In the genomic region with DNA sequence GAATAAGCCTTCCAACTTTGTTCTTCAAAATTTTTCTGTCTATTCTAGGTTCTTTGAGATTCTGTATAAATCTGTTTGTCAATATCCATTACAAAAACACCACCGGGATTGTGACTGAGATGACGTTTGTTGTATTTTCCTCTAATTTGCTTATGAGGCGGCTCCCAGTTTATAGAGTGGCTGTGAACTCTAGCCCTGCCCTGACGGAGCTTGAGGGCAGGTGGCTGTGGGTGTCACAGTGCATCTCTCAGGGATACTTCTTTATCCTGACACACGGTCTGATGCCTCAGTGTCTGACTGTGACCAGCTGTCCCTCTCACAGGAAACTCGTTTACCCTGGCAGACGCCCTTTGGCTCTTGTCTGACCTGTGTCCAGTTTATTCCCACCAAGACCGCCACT, we compare ENCODE assay signal across 15 cellular contexts. TPM values are rescaled to one million over a fixed set of nuclear protein-coding genes. Genes with fewer than 3 reads are reported as not detected.
A peak's percentile ranks its signal among the peaks of the same experiment; 100 is the strongest.
DNase-seq lines count a peak whose midpoint lies in the region; ATAC-seq, FAIRE-seq and TF ChIP-seq lines count a peak whose summit lies in the region.
"Had no signal": no experiment of that assay in that cellular context is flagged by ENCODE, and none has a peak within 500 bp of the region (broad histone marks: within the 10 kb centered on the region; RNA-seq: fewer than 3 reads in every experiment).

No MANE protein-coding gene starts in this region.

- H3K4me2 ChIP-seq in keratinocyte (ENCODE audit: control insufficient read depth, extremely low read depth, insufficient read depth, low read depth, low read length), result no peak overlapping the region

- ATAC-seq in upper lobe of right lung, result no peak
- ATAC-seq: GM12878 had no signal

- H3K4me1 ChIP-seq in keratinocyte (ENCODE audit: control insufficient read depth, extremely low read depth, insufficient read depth, low read length), result peaks cover 20% of the 10 kb centered on the region
- H3K4me1 ChIP-seq in upper lobe of right lung, result no peaks in the 10 kb centered on the region

- H3K4me1 Mint-ChIP-seq in activated T-helper 1 cell treated with anti-CD3 and anti-CD28 coated beads, Interleukin-12 subunit alpha, Interleukin-12 subunit beta, Interleukin-2, Interleukin-4 antibody, amounts not matched to agents 30 ng/mL and 10 ng/mL and 1 ng/mL, durations not matched to agents 14 hours and 24 hours and 36 hours (ENCODE audit: low read depth), result no peaks in the 10 kb centered on the region
- H3K4me1 Mint-ChIP-seq in activated CD4-positive, alpha-beta T cell treated with anti-CD3 and anti-CD28 coated beads, Interleukin-2, amount 10 ng/mL, durations not matched to agents 7 days and 5 days, result peaks cover 4% of the 10 kb centered on the region
- H3K4me1 Mint-ChIP-seq: CD4-positive, CD25-positive, alpha-beta regulatory T cell had no signal

- H4K20me1 ChIP-seq in keratinocyte (ENCODE audit: control insufficient read depth, extremely low read depth, insufficient read depth, low read length), result no peaks in the 10 kb centered on the region
- H4K20me1 ChIP-seq: BLaER1 treated with 17β-estradiol and CSF1 and Interleukin-3, amounts not matched to agents 10 nM and 100 nM had no signal

- H3K9me3 ChIP-seq in keratinocyte (ENCODE audit: control insufficient read depth, low read depth, low read length), result no peaks in the 10 kb centered on the region
- no peaks in the 10 kb centered on the region for H3K9me3 ChIP-seq in upper lobe of right lung

- no peak overlapping the region for H3K9ac ChIP-seq in keratinocyte (ENCODE audit: control insufficient read depth, extremely low read depth, insufficient read depth, low read length)
- H3K9ac ChIP-seq: BLaER1 treated with 17β-estradiol and CSF1 and Interleukin-3, amounts not matched to agents 10 nM and 100 nM; GM23248 had no signal

- H3K27ac Mint-ChIP-seq in activated T-helper 1 cell treated with anti-CD3 and anti-CD28 coated beads, Interleukin-12 subunit alpha, Interleukin-12 subunit beta, Interleukin-2, Interleukin-4 antibody, amounts not matched to agents 30 ng/mL and 10 ng/mL and 1 ng/mL, durations not matched to agents 14 hours and 24 hours and 36 hours, result peak overlapping the region; percentile 36
- H3K27ac Mint-ChIP-seq in activated CD4-positive, alpha-beta T cell treated with anti-CD3 and anti-CD28 coated beads, Interleukin-2, amount 10 ng/mL, durations not matched to agents 7 days and 5 days, result no peak overlapping the region
- H3K27ac Mint-ChIP-seq: CD4-positive, CD25-positive, alpha-beta regulatory T cell had no signal

- H3K9me1 ChIP-seq in keratinocyte (ENCODE audit: control insufficient read depth, extremely low read depth, insufficient read depth, low read length), result no peaks in the 10 kb centered on the region

- DNase-seq in HTR-8/SVneo (ENCODE audit: insufficient read length, low spot score) (no peak), keratinocyte (ENCODE audit: low read depth, low spot score) (no peak), upper lobe of right lung (peak; percentile 15), occipital lobe (lab: John Stamatoyannopoulos, UW) (no peak), COR-L47 (lab: John Stamatoyannopoulos, UW) (no peak)
- DNase-seq in activated T-helper 1 cell treated with anti-CD3 and anti-CD28 coated beads, Interleukin-12 subunit alpha, Interleukin-12 subunit beta, Interleukin-2, Interleukin-4 antibody, amounts not matched to agents 30 ng/mL and 10 ng/mL and 1 ng/mL, durations not matched to agents 14 hours and 24 hours and 36 hours (ENCODE audit: low spot score), result no peak
- no peak for DNase-seq in activated CD4-positive, alpha-beta T cell treated with anti-CD3 and anti-CD28 coated beads, Interleukin-2, amount 10 ng/mL, durations not matched to agents 7 days and 5 days
- DNase-seq: ACHN; CD4-positive, CD25-positive, alpha-beta regulatory T cell; DMS79 had no signal

- FAIRE-seq in HTR-8/SVneo (lab: Jason Lieb, UNC), result peak; percentile 33
- FAIRE-seq in keratinocyte (lab: Jason Lieb, UNC), result peak; percentile 20
- FAIRE-seq: GM12878, GM18507, H54 had no signal

- H2AFZ ChIP-seq in keratinocyte (ENCODE audit: control insufficient read depth, low read length), result no peak overlapping the region
- H2AFZ ChIP-seq: GM23248 had no signal

- H3K4me3 Mint-ChIP-seq in activated T-helper 1 cell treated with anti-CD3 and anti-CD28 coated beads, Interleukin-12 subunit alpha, Interleukin-12 subunit beta, Interleukin-2, Interleukin-4 antibody, amounts not matched to agents 30 ng/mL and 10 ng/mL and 1 ng/mL, durations not matched to agents 14 hours and 24 hours and 36 hours, result no peak overlapping the region
- no peak overlapping the region for H3K4me3 Mint-ChIP-seq in activated CD4-positive, alpha-beta T cell treated with anti-CD3 and anti-CD28 coated beads, Interleukin-2, amount 10 ng/mL, durations not matched to agents 7 days and 5 days

- no peaks in the 10 kb centered on the region for H3K79me2 ChIP-seq in keratinocyte (ENCODE audit: control insufficient read depth, insufficient read depth, low read length)

- H3K36me3 Mint-ChIP-seq in activated T-helper 1 cell treated with anti-CD3 and anti-CD28 coated beads, Interleukin-12 subunit alpha, Interleukin-12 subunit beta, Interleukin-2, Interleukin-4 antibody, amounts not matched to agents 30 ng/mL and 10 ng/mL and 1 ng/mL, durations not matched to agents 14 hours and 24 hours and 36 hours (ENCODE audit: low read depth), result no peaks in the 10 kb centered on the region
- no peaks in the 10 kb centered on the region for H3K36me3 Mint-ChIP-seq in activated CD4-positive, alpha-beta T cell treated with anti-CD3 and anti-CD28 coated beads, Interleukin-2, amount 10 ng/mL, durations not matched to agents 7 days and 5 days (ENCODE audit: low read depth)
- H3K36me3 Mint-ChIP-seq: CD4-positive, CD25-positive, alpha-beta regulatory T cell had no signal

- CTCF ChIA-PET in activated CD4-positive, alpha-beta T cell treated with anti-CD3 and anti-CD28 coated beads, Interleukin-2, amount 10 ng/mL, durations not matched to agents 7 days and 5 days (lab: Charles Lee), result no interaction called here

- intact Hi-C loops in activated T-helper 1 cell treated with anti-CD3 and anti-CD28 coated beads, Interleukin-12 subunit alpha, Interleukin-12 subunit beta, Interleukin-2, Interleukin-4 antibody, amounts not matched to agents 30 ng/mL and 10 ng/mL and 1 ng/mL, durations not matched to agents 14 hours and 24 hours and 36 hours (cut with micrococcal nuclease), result no loop called here
- intact Hi-C loops in upper lobe of right lung (cut with DNase I), result no loop called here

- POLR2A ChIA-PET in activated CD4-positive, alpha-beta T cell treated with anti-CD3 and anti-CD28 coated beads, Interleukin-2, amount 10 ng/mL, durations not matched to agents 7 days and 5 days (lab: Charles Lee), result no interaction called here

- no peak for TF ChIP-seq CTCF in keratinocyte (optimal IDR thresholded peaks at IDR 0.05 in 1 of 3, IDR thresholded peaks at IDR 0.05 in 1 of 3, conservative IDR thresholded peaks at IDR 0.05 in 1 of 3; ENCODE audit: extremely low read depth in 1 of 3, insufficient read depth in 2 of 3, low read length in 3 of 3)
- no peak for TF ChIP-seq CTCF in upper lobe of right lung (IDR thresholded peaks at IDR 0.05)

- H3K27ac ChIP-seq in keratinocyte (ENCODE audit: control insufficient read depth, insufficient read depth, low read length) (no peak overlapping the region), upper lobe of right lung (no peak overlapping the region)
- H3K27ac ChIP-seq: BLaER1 treated with 17β-estradiol and CSF1 and Interleukin-3, amounts not matched to agents 10 nM and 100 nM; GM23248 had no signal

- H3K27me3 Mint-ChIP-seq in activated T-helper 1 cell treated with anti-CD3 and anti-CD28 coated beads, Interleukin-12 subunit alpha, Interleukin-12 subunit beta, Interleukin-2, Interleukin-4 antibody, amounts not matched to agents 30 ng/mL and 10 ng/mL and 1 ng/mL, durations not matched to agents 14 hours and 24 hours and 36 hours (ENCODE audit: insufficient read depth), result peaks cover 2% of the 10 kb centered on the region
- peaks cover 2% of the 10 kb centered on the region for H3K27me3 Mint-ChIP-seq in activated CD4-positive, alpha-beta T cell treated with anti-CD3 and anti-CD28 coated beads, Interleukin-2, amount 10 ng/mL, durations not matched to agents 7 days and 5 days

- peaks cover 6% of the 10 kb centered on the region for H3K9me3 Mint-ChIP-seq in activated T-helper 1 cell treated with anti-CD3 and anti-CD28 coated beads, Interleukin-12 subunit alpha, Interleukin-12 subunit beta, Interleukin-2, Interleukin-4 antibody, amounts not matched to agents 30 ng/mL and 10 ng/mL and 1 ng/mL, durations not matched to agents 14 hours and 24 hours and 36 hours
- H3K9me3 Mint-ChIP-seq in activated CD4-positive, alpha-beta T cell treated with anti-CD3 and anti-CD28 coated beads, Interleukin-2, amount 10 ng/mL, durations not matched to agents 7 days and 5 days, result peaks cover 2% of the 10 kb centered on the region

- H3K36me3 ChIP-seq in keratinocyte (ENCODE audit: control insufficient read depth in 2 of 2, extremely low read depth in 1 of 2, insufficient read depth in 2 of 2, low read length in 2 of 2) (no peaks in the 10 kb centered on the region), upper lobe of right lung (no peaks in the 10 kb centered on the region)
- H3K36me3 ChIP-seq: BLaER1 treated with 17β-estradiol and CSF1 and Interleukin-3, amounts not matched to agents 10 nM and 100 nM had no signal

- dilution Hi-C loops in keratinocyte (cut with MboI; ENCODE audit: extremely low pct_ligation_motif_present, low sequenced_read_pairs), result no loop called here

- H3K4me3 ChIP-seq in keratinocyte (ENCODE audit: control insufficient read depth in 2 of 3, extremely low read depth in 1 of 3, insufficient read depth in 2 of 3, low read depth in 1 of 3, low read length in 3 of 3), result no peak overlapping the region
- H3K4me3 ChIP-seq in upper lobe of right lung, result no peak overlapping the region
- H3K4me3 ChIP-seq: BLaER1 treated with 17β-estradiol and CSF1 and Interleukin-3, amounts not matched to agents 10 nM and 100 nM; GM12878; GM23248 had no signal

- H3K27me3 ChIP-seq in keratinocyte (ENCODE audit: control insufficient read depth, extremely low read depth, insufficient read depth, low read length), result no peaks in the 10 kb centered on the region
- H3K27me3 ChIP-seq in upper lobe of right lung, result no peaks in the 10 kb centered on the region
- H3K27me3 ChIP-seq: BLaER1 treated with 17β-estradiol and CSF1 and Interleukin-3, amounts not matched to agents 10 nM and 100 nM had no signal

RNA-seq across cellular contexts. Expression of gene ATXN10, which starts 53.7 kb away (rescaled TPM):
- total RNA-seq in activated T-helper 1 cell treated with anti-CD3 and anti-CD28 coated beads, Interleukin-12 subunit alpha, Interleukin-12 subunit beta, Interleukin-2, Interleukin-4 antibody, amounts not matched to agents 30 ng/mL and 10 ng/mL and 1 ng/mL, durations not matched to agents 14 hours and 24 hours and 36 hours, result 110 and 119 TPM in 2 replicates
- 238 to 276 TPM (median 242 TPM) in 3 replicates for polyA plus RNA-seq in keratinocyte
- 147 TPM for polyA plus RNA-seq in keratinocyte (2011; ENCODE audit: low read depth)
- polyA plus RNA-seq in keratinocyte (2011; cell fraction: cytosol; rRNA removed), result 172 and 329 TPM in 2 replicates
- polyA plus RNA-seq in keratinocyte (2011; cell fraction: nucleus; rRNA removed), result 190 and 196 TPM in 2 replicates
- 88.1 and 124 TPM in 2 replicates for polyA plus RNA-seq in keratinocyte (2012; ENCODE audit: low replicate concordance)
- polyA minus RNA-seq in keratinocyte, result 156 to 320 TPM (median 270 TPM) in 3 replicates
- 71.7 TPM for polyA minus RNA-seq in keratinocyte (2011; cell fraction: cytosol; rRNA and poly(A)+ RNA removed)
- 59.4 and 126 TPM in 2 replicates for polyA minus RNA-seq in keratinocyte (2011; cell fraction: nucleus; rRNA and poly(A)+ RNA removed)
- 125 TPM for total RNA-seq in upper lobe of right lung
- 326 TPM for total RNA-seq in occipital lobe
- 100 to 1,000 TPM in 1 of 2 experiments, 10 to 100 TPM in 1; 91.5 to 103 TPM for total RNA-seq in activated CD4-positive, alpha-beta T cell treated with anti-CD3 and anti-CD28 coated beads, Interleukin-2, amount 10 ng/mL, durations not matched to agents 7 days and 5 days
